Comparison of ENCODE assay signal across 1 cellular context in the genomic region with DNA sequence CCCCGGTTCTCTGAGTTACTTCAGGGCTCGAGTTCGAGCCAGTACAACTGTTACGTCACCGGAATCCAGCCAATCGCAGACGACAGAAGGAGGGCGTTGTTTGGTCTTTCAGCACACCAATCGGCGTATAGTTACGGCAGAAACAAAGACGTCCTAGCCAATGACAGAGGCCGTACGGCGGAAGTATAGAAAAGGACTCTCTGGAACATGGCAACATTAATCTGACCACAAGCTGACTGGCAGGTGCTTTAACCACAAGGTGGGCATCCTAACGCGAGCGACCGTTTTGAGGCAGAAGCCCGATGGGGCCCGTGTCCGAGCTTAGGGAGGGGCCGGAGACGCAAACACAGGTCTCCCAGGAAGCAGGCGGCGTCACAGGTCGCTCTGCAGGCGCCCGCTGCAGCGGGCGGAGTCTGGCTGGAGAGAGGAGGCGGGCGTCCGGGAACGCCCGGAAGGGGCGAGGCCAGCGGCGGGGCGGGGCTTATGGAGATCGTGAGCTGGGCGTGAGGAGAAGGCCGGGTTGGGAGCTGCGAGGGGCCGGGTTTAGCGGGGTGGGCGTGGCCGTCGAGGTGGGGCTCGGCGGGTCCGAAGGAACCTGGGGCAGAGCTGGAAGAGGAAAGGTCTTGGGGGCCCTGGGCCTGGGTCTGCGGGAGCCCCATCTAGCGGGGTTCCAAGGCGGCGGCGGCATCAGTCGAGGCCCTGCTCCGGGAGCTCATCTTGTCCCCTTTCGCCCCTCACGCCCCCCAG.
TF ChIP-seq lines count a peak whose summit lies in the region.

Gene MOSPD3, plus strand, starts transcription at position 558 of the 747 bp plus-strand sequence. CDS start 252 bp downstream, outside the sequence.

TF ChIP-seq in HEK293, 187 proteins besides CTCF, POLR2A, EP300 and RAD21 (continued from another document and continues in another):
- TF ChIP-seq KLF17 (tag by site-specific recombination; IDR thresholded peaks at IDR 0.05) (0 out of 2 replicates have a peak, but pooled peaks have one; percentile 17), ZNF600 (tag by site-specific recombination; IDR thresholded peaks at IDR 0.05) (no peak), SALL2 (tag by site-specific recombination; IDR thresholded peaks at IDR 0.05; ENCODE audit: borderline replicate concordance) (no peak), KLF1 (tag by site-specific recombination; IDR thresholded peaks at IDR 0.05) (peak; percentile 75), ZSCAN16 (tag by site-specific recombination; IDR thresholded peaks at IDR 0.05) (no peak), ZBTB44 (tag by site-specific recombination; IDR thresholded peaks at IDR 0.05) (0 out of 2 replicates have a peak, but pooled peaks have one; percentile 5), ZNF585B (tag by site-specific recombination; IDR thresholded peaks at IDR 0.05) (no peak), ZNF473 (tag by site-specific recombination; IDR thresholded peaks at IDR 0.05) (no peak), ZNF701 (tag by site-specific recombination; IDR thresholded peaks at IDR 0.05) (no peak), ZNF416 (tag by site-specific recombination; IDR thresholded peaks at IDR 0.05) (no peak), ZNF785 (tag by site-specific recombination; IDR thresholded peaks at IDR 0.05) (no peak), BCL11A (tag by site-specific recombination; IDR thresholded peaks at IDR 0.05; ENCODE audit: low read depth) (no peak), SP3 (tag by site-specific recombination; IDR thresholded peaks at IDR 0.05) (peak; percentile 96), ZNF202 (tag by site-specific recombination; IDR thresholded peaks at IDR 0.05; ENCODE audit: borderline replicate concordance) (no peak), ZNF274 (IDR thresholded peaks at IDR 0.05; ENCODE audit: low read length) (no peak), ZNF274 (tag by site-specific recombination; IDR thresholded peaks at IDR 0.05; ENCODE audit: borderline replicate concordance) (no peak), ZNF549 (tag by site-specific recombination; IDR thresholded peaks at IDR 0.05) (no peak), ZNF747 (tag by site-specific recombination; IDR thresholded peaks at IDR 0.05) (no peak), ZNF362 (tag by site-specific recombination; IDR thresholded peaks at IDR 0.05) (no peak), HOXA7 (CRISPR knock-in tag; IDR thresholded peaks at IDR 0.05; ENCODE audit: borderline replicate concordance) (no peak), ZNF791 (tag by site-specific recombination; IDR thresholded peaks at IDR 0.05) (no peak), ZNF280C (tag by site-specific recombination; IDR thresholded peaks at IDR 0.05) (no peak), ZNF596 (tag by site-specific recombination; IDR thresholded peaks at IDR 0.05) (no peak), ZBTB21 (tag by site-specific recombination; IDR thresholded peaks at IDR 0.05) (peak; percentile 76), KLF7 (tag by site-specific recombination; IDR thresholded peaks at IDR 0.05; ENCODE audit: borderline replicate concordance) (0 out of 2 replicates have a peak, but pooled peaks have one; percentile 15), ZBTB10 (tag by site-specific recombination; IDR thresholded peaks at IDR 0.05) (no peak), ZNF292 (tag by site-specific recombination; IDR thresholded peaks at IDR 0.05; ENCODE audit: borderline replicate concordance, low read depth) (no peak), ZNF626 (tag by site-specific recombination; IDR thresholded peaks at IDR 0.05) (no peak), ZBTB49 (tag by site-specific recombination; IDR thresholded peaks at IDR 0.05; ENCODE audit: low read depth) (no peak), SCRT1 (tag by site-specific recombination; IDR thresholded peaks at IDR 0.05; ENCODE audit: borderline replicate concordance) (no peak; the same call in 1 of the 2 replicates), ZNF174 (tag by site-specific recombination; IDR thresholded peaks at IDR 0.05) (no peak), ZNF654 (tag by site-specific recombination; IDR thresholded peaks at IDR 0.05; ENCODE audit: low read depth) (no peak), FEZF1 (tag by site-specific recombination; IDR thresholded peaks at IDR 0.05) (no peak)
- TF ChIP-seq, protein P1, sequence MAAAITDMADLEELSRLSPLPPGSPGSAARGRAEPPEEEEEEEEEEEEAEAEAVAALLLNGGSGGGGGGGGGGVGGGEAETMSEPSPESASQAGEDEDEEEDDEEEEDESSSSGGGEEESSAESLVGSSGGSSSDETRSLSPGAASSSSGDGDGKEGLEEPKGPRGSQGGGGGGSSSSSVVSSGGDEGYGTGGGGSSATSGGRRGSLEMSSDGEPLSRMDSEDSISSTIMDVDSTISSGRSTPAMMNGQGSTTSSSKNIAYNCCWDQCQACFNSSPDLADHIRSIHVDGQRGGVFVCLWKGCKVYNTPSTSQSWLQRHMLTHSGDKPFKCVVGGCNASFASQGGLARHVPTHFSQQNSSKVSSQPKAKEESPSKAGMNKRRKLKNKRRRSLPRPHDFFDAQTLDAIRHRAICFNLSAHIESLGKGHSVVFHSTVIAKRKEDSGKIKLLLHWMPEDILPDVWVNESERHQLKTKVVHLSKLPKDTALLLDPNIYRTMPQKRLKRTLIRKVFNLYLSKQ (tag by site-specific recombination; IDR thresholded peaks at IDR 0.05; ENCODE audit: borderline replicate concordance) = no peak
- TF ChIP-seq, protein P2, sequence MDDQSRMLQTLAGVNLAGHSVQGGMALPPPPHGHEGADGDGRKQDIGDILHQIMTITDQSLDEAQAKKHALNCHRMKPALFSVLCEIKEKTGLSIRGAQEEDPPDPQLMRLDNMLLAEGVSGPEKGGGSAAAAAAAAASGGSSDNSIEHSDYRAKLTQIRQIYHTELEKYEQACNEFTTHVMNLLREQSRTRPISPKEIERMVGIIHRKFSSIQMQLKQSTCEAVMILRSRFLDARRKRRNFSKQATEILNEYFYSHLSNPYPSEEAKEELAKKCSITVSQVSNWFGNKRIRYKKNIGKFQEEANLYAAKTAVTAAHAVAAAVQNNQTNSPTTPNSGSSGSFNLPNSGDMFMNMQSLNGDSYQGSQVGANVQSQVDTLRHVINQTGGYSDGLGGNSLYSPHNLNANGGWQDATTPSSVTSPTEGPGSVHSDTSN (CRISPR knock-in tag; IDR thresholded peaks at IDR 0.05) = no peak
- TF ChIP-seq, protein P3, sequence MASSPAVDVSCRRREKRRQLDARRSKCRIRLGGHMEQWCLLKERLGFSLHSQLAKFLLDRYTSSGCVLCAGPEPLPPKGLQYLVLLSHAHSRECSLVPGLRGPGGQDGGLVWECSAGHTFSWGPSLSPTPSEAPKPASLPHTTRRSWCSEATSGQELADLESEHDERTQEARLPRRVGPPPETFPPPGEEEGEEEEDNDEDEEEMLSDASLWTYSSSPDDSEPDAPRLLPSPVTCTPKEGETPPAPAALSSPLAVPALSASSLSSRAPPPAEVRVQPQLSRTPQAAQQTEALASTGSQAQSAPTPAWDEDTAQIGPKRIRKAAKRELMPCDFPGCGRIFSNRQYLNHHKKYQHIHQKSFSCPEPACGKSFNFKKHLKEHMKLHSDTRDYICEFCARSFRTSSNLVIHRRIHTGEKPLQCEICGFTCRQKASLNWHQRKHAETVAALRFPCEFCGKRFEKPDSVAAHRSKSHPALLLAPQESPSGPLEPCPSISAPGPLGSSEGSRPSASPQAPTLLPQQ (tag by site-specific recombination; IDR thresholded peaks at IDR 0.05) = 0 out of 2 replicates have a peak, but pooled peaks have one; percentile 51
- TF ChIP-seq, protein P4, sequence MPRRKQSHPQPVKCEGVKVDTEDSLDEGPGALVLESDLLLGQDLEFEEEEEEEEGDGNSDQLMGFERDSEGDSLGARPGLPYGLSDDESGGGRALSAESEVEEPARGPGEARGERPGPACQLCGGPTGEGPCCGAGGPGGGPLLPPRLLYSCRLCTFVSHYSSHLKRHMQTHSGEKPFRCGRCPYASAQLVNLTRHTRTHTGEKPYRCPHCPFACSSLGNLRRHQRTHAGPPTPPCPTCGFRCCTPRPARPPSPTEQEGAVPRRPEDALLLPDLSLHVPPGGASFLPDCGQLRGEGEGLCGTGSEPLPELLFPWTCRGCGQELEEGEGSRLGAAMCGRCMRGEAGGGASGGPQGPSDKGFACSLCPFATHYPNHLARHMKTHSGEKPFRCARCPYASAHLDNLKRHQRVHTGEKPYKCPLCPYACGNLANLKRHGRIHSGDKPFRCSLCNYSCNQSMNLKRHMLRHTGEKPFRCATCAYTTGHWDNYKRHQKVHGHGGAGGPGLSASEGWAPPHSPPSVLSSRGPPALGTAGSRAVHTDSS (tag by site-specific recombination; IDR thresholded peaks at IDR 0.05) = no peak
